In genomic region chr7:77655836-77656455, GRCh38 we compare ENCODE assay signal across 30 cellular contexts. TPM values are rescaled to one million over a fixed set of nuclear protein-coding genes. Genes with fewer than 3 reads are reported as not detected.
DNase-seq lines count a peak whose midpoint lies in the region; TF ChIP-seq lines count a peak whose summit lies in the region.
"Had no signal": no experiment of that assay in that cellular context is flagged by ENCODE, and none has a peak within 500 bp of the region (broad histone marks: within the 10 kb centered on the region; RNA-seq: fewer than 3 reads in every experiment).

No MANE protein-coding gene starts in this region.

- no peaks in the 10 kb centered on the region for H3K9me3 ChIP-seq in Karpas-422 (ENCODE audit: low read length)
- no peaks in the 10 kb centered on the region for H3K9me3 ChIP-seq in thyroid gland
- H3K9me3 ChIP-seq in H9 (ENCODE audit: control insufficient read depth, low read depth, low read length), result no peaks in the 10 kb centered on the region
- H3K9me3 ChIP-seq: BLaER1 treated with 17β-estradiol and CSF1 and Interleukin-3, amounts not matched to agents 10 nM and 100 nM; left ventricle myocardium inferior had no signal

- H3K27me3 Mint-ChIP-seq in H9 (ENCODE audit: low read depth), result no peaks in the 10 kb centered on the region
- H3K27me3 Mint-ChIP-seq: activated CD4-positive, alpha-beta memory T cell treated with anti-CD3 and anti-CD28 coated beads, Interleukin-2, amount 10 ng/mL, durations not matched to agents 7 days and 5 days; activated naive CD4-positive, alpha-beta T cell treated with anti-CD3 and anti-CD28 coated beads, Interleukin-2, amount 10 ng/mL, durations not matched to agents 7 days and 5 days; dendritic cell treated with granulocyte-macrophage colony-stimulating factor and Interleukin-4, amounts not matched to agents 40 ng/mL and 50 ng/mL, for 4 days; naive B cell had no signal

- no peak overlapping the region for H4K91ac ChIP-seq in H9 (ENCODE audit: insufficient read length, low read depth, low read length)

- H2BK5ac ChIP-seq in H9 (ENCODE audit: insufficient read length, low read length), result no peak overlapping the region

- H2AFZ ChIP-seq in Karpas-422 (ENCODE audit: low read length), result no peak overlapping the region
- H2AFZ ChIP-seq in H9 (ENCODE audit: low read length), result no peak overlapping the region

- H3K4me1 Mint-ChIP-seq in H9, result no peaks in the 10 kb centered on the region
- H3K4me1 Mint-ChIP-seq: activated CD4-positive, alpha-beta memory T cell treated with anti-CD3 and anti-CD28 coated beads, Interleukin-2, amount 10 ng/mL, durations not matched to agents 7 days and 5 days; activated naive CD4-positive, alpha-beta T cell treated with anti-CD3 and anti-CD28 coated beads, Interleukin-2, amount 10 ng/mL, durations not matched to agents 7 days and 5 days; naive B cell had no signal

- H3K9ac ChIP-seq in Karpas-422 (ENCODE audit: low read length), result no peak overlapping the region
- H3K9ac ChIP-seq in H9 (ENCODE audit: extremely low read depth, insufficient read length, low read length), result no peak overlapping the region

- H3K4me1 ChIP-seq in Karpas-422 (ENCODE audit: low read length), result peaks cover 4% of the 10 kb centered on the region; the same call in 1 of the 2 replicates
- H3K4me1 ChIP-seq in thyroid gland, result peaks cover 16% of the 10 kb centered on the region in 2 donors
- no peaks in the 10 kb centered on the region for H3K4me1 ChIP-seq in H9 (ENCODE audit: insufficient read depth, low read length)
- H3K4me1 ChIP-seq: left ventricle myocardium inferior had no signal

- no peaks in the 10 kb centered on the region for H3K79me2 ChIP-seq in Karpas-422 (ENCODE audit: low read length)
- H3K79me2 ChIP-seq in H9 (ENCODE audit: insufficient read depth, low read length), result no peaks in the 10 kb centered on the region

- no peak overlapping the region for H2BK120ac ChIP-seq in H9 (ENCODE audit: low read depth, low read length, poor library complexity, severe bottlenecking)

- H2BK12ac ChIP-seq in H9 (ENCODE audit: insufficient read length, low read depth, low read length), result no peak overlapping the region

- no peak overlapping the region for H4K5ac ChIP-seq in H9 (ENCODE audit: insufficient read length, low read depth, low read length)

- H3K9me3 Mint-ChIP-seq in H9, result no peaks in the 10 kb centered on the region
- H3K9me3 Mint-ChIP-seq: activated CD4-positive, alpha-beta memory T cell treated with anti-CD3 and anti-CD28 coated beads, Interleukin-2, amount 10 ng/mL, durations not matched to agents 7 days and 5 days; activated naive CD4-positive, alpha-beta T cell treated with anti-CD3 and anti-CD28 coated beads, Interleukin-2, amount 10 ng/mL, durations not matched to agents 7 days and 5 days; dendritic cell treated with granulocyte-macrophage colony-stimulating factor and Interleukin-4, amounts not matched to agents 40 ng/mL and 50 ng/mL, for 4 days; HFFc6; immature natural killer cell; naive B cell had no signal

- no peak overlapping the region for H3T11ph ChIP-seq in H9 (ENCODE audit: low read length)

- H3K23ac ChIP-seq in H9 (ENCODE audit: insufficient read length, low read depth, low read length), result no peak overlapping the region

- H3K27ac Mint-ChIP-seq in H9, result no peak overlapping the region
- H3K27ac Mint-ChIP-seq: activated CD4-positive, alpha-beta memory T cell treated with anti-CD3 and anti-CD28 coated beads, Interleukin-2, amount 10 ng/mL, durations not matched to agents 7 days and 5 days; activated naive CD4-positive, alpha-beta T cell treated with anti-CD3 and anti-CD28 coated beads, Interleukin-2, amount 10 ng/mL, durations not matched to agents 7 days and 5 days had no signal

- H3K36me3 ChIP-seq in Karpas-422 (ENCODE audit: insufficient read depth, low read length), result no peaks in the 10 kb centered on the region
- H3K36me3 ChIP-seq in thyroid gland, result no peaks in the 10 kb centered on the region

- no peaks in the 10 kb centered on the region for H3K23me2 ChIP-seq in H9 (ENCODE audit: insufficient read length, low read depth, low read length, poor library complexity, severe bottlenecking)

- in situ Hi-C loops in astrocyte of the spinal cord (cut with HindIII; ENCODE audit: low sequenced_read_pairs), result no loop called here

- H2BK20ac ChIP-seq in H9 (ENCODE audit: low read depth, low read length, poor library complexity, severe bottlenecking), result no peak overlapping the region

- no peak overlapping the region for H3K18ac ChIP-seq in H9 (ENCODE audit: insufficient read length, low read depth, low read length)

- H3K27ac ChIP-seq in Karpas-422 (ENCODE audit: low read length) (no peak overlapping the region), thyroid gland (peak overlapping the region in 1 of 3 donors; percentile 62), H9 (ENCODE audit: insufficient read length, low read depth, low read length) (no peak overlapping the region)
- H3K27ac ChIP-seq: left ventricle myocardium inferior, skin epidermis had no signal

- H3K36me3 Mint-ChIP-seq in H9 (ENCODE audit: insufficient read depth in 1 of 3, low read depth in 3 of 3), result peaks cover 7 to 46% (median 9%) of the 10 kb centered on the region in 3 experiments; a peak in 6 of 7 replicates
- H3K36me3 Mint-ChIP-seq: activated naive CD4-positive, alpha-beta T cell treated with anti-CD3 and anti-CD28 coated beads, Interleukin-2, amount 10 ng/mL, durations not matched to agents 7 days and 5 days; naive B cell had no signal

- no peaks in the 10 kb centered on the region for H4K20me1 ChIP-seq in Karpas-422 (ENCODE audit: insufficient read depth, low read depth, low read length)
- no peaks in the 10 kb centered on the region for H4K20me1 ChIP-seq in H9 (ENCODE audit: control insufficient read depth, insufficient read depth, insufficient read length)

- H3K4me3 ChIP-seq in Karpas-422 (ENCODE audit: low read length) (no peak overlapping the region), astrocyte of the spinal cord (ENCODE audit: low read depth, low read length) (no peak overlapping the region), thyroid gland (replicated peaks in 1 of 3) (no peak overlapping the region)
- H3K4me3 ChIP-seq: BLaER1 treated with 17β-estradiol and CSF1 and Interleukin-3, amounts not matched to agents 10 nM and 100 nM; left ventricle myocardium inferior; skin epidermis had no signal

- H4K8ac ChIP-seq in H9 (replicated peaks; ENCODE audit: insufficient read length, low read depth, low read length), result no peak overlapping the region

- 75 to 76% methylated on average over 9 of the region's 9 CpGs for WGBS in thyroid gland, 2 donors
- WGBS in H9 (ENCODE audit: extremely low coverage, insufficient read length, low lambda C conversion rate), result no CpG with 5 or more reads among the region's 9 CpGs

- no peak for TF ChIP-seq POLR2A in thyroid gland (IDR thresholded peaks at IDR 0.05)

- H3K4me3 Mint-ChIP-seq in H9, result no peak overlapping the region; a peak in 1 of 5 replicates
- H3K4me3 Mint-ChIP-seq: activated CD4-positive, alpha-beta memory T cell treated with anti-CD3 and anti-CD28 coated beads, Interleukin-2, amount 10 ng/mL, durations not matched to agents 7 days and 5 days; activated naive CD4-positive, alpha-beta T cell treated with anti-CD3 and anti-CD28 coated beads, Interleukin-2, amount 10 ng/mL, durations not matched to agents 7 days and 5 days; dendritic cell treated with granulocyte-macrophage colony-stimulating factor and Interleukin-4, amounts not matched to agents 40 ng/mL and 50 ng/mL, for 4 days; HFFc6; immature natural killer cell; naive B cell had no signal

- TF ChIP-seq CTCF in astrocyte of the spinal cord (IDR thresholded peaks at IDR 0.05; ENCODE audit: low read depth, low read length), result no peak
- no peak for TF ChIP-seq CTCF in thyroid gland (IDR thresholded peaks at IDR 0.05)
- no peak for TF ChIP-seq CTCF in H9 (conservative IDR thresholded peaks at IDR 0.05)

- H2AK5ac ChIP-seq in H9 (ENCODE audit: insufficient read length, low read length), result no peak overlapping the region

- DNase-seq in Karpas-422, result peak; percentile 30
- peak; percentile 30 for DNase-seq in astrocyte of the spinal cord (ENCODE audit: low read depth, low spot score)
- DNase-seq in iris pigment epithelial cell (ENCODE audit: low read depth), result peak; percentile 62
- peak; percentile 51 to 65 for DNase-seq in thyroid gland
- DNase-seq in midbrain (lab: John Stamatoyannopoulos, UW), result no peak
- DNase-seq in H9, result no peak
- DNase-seq in activated naive CD4-positive, alpha-beta T cell treated with anti-CD3 and anti-CD28 coated beads, Interleukin-2, amount 50 U/mL, for 16 hours, result no peak
- DNase-seq: activated CD4-positive, alpha-beta memory T cell treated with anti-CD3 and anti-CD28 coated beads, Interleukin-2, amount 10 ng/mL, durations not matched to agents 7 days and 5 days; activated CD4-positive, alpha-beta T cell treated with anti-CD3 and anti-CD28 coated beads for 1 hour; activated CD8-positive, alpha-beta memory T cell treated with anti-CD3 and anti-CD28 coated beads, Interleukin-2, amount 50 U/mL, for 48 hours; activated naive CD4-positive, alpha-beta T cell treated with anti-CD3 and anti-CD28 coated beads, Interleukin-2, amount 10 ng/mL, durations not matched to agents 7 days and 5 days; amygdala; COR-L47; GDM1; HFFc6; hypothalamus; immature natural killer cell; left ventricle myocardium inferior; mesendoderm; naive B cell; NCI-H2081; NCI-H345; NCI-H774; nucleus accumbens; RPMI8226; stimulated activated CD4-positive, alpha-beta T cell treated with anti-CD3 and anti-CD28 coated beads, Interleukin-2, amount 100 ng/mL, for 24 hours; trophoblast cell had no signal

- H3K56ac ChIP-seq in H9 (ENCODE audit: insufficient read length, low read depth, low read length), result no peak overlapping the region

- H3K14ac ChIP-seq in H9 (ENCODE audit: insufficient read depth, low read length), result no peak overlapping the region

- intact Hi-C loops in thyroid gland (cut with DNase I), result loop anchor here (10.0 kb wide), 1 partner anchor 279 kb away; no protein-coding TSS in a partner anchor

- H3K9me2 ChIP-seq in Karpas-422 (replicated peaks; ENCODE audit: insufficient read depth, low read length), result no peaks in the 10 kb centered on the region

- H3K27me3 ChIP-seq in Karpas-422 (ENCODE audit: low read length) (no peaks in the 10 kb centered on the region), thyroid gland (no peaks in the 10 kb centered on the region), H9 (ENCODE audit: insufficient read depth, low read length) (no peaks in the 10 kb centered on the region)
- H3K27me3 ChIP-seq: BLaER1 treated with 17β-estradiol and CSF1 and Interleukin-3, amounts not matched to agents 10 nM and 100 nM had no signal

- H3K79me1 ChIP-seq in H9 (ENCODE audit: insufficient read depth, low read depth, low read length, poor library complexity, severe bottlenecking), result no peaks in the 10 kb centered on the region

- no peak overlapping the region for H2BK15ac ChIP-seq in H9 (ENCODE audit: low read depth, low read length)

- H3K4me2 ChIP-seq in Karpas-422 (ENCODE audit: low read depth, low read length, poor library complexity, severe bottlenecking) (no peak overlapping the region), H9 (ENCODE audit: insufficient read depth, insufficient read length, low read length) (no peak overlapping the region)
- H3K4me2 ChIP-seq: BLaER1 treated with 17β-estradiol and CSF1 and Interleukin-3, amounts not matched to agents 10 nM and 100 nM had no signal

- H3K4ac ChIP-seq in H9 (ENCODE audit: low read depth, low read length), result no peak overlapping the region

RNA-seq across cellular contexts. Expression of gene RSBN1L, which starts 40.3 kb away (rescaled TPM):
- 14.1 and 33.7 TPM in 2 replicates for total RNA-seq in Karpas-422 (2014; rRNA removed; shearing (Covaris generic); ENCODE audit: low replicate concordance)
- total RNA-seq in thyroid gland (10 to 100 TPM; 30.6 to 43.9 (median 36.9) TPM), H9 (2021) (20.6 and 20.7 TPM in 2 replicates)

Comparison
In these comparisons a context has a peak if more than half of its experiments do, and no peak if none do; other contexts are left out.
1. DNase-seq: peak in Karpas-422 (single experiment), astrocyte of the spinal cord (single experiment), iris pigment epithelial cell (single experiment) and thyroid gland (2 of 2); none in midbrain (single experiment), H9 (single experiment) and activated naive CD4-positive, alpha-beta T cell treated with anti-CD3 and anti-CD28 coated beads, Interleukin-2, amount 50 U/mL, for 16 hours (single experiment).